Comparison of ENCODE assay signal across 29 cellular contexts in genomic region chr1:71562298-71562697, GRCh38.
"Had no signal": no experiment of that assay in that cellular context is flagged by ENCODE, and none has a peak within 500 bp of the region (broad histone marks: within the 10 kb centered on the region; RNA-seq: fewer than 3 reads in every experiment).

No MANE protein-coding gene starts in this region.

- H3K4me1 Mint-ChIP-seq: activated B cell treated with CpG ODN at 0.5 μM for 24 hours; activated CD4-positive, alpha-beta T cell treated with anti-CD3 and anti-CD28 coated beads, Interleukin-2, amount 10 ng/mL, durations not matched to agents 24 days and 14 days; activated T-helper 17 cell treated with anti-CD3 and anti-CD28 coated beads, Interleukin-2, amount 50 U/mL, for 72 hours; T-cell had no signal

- H3K4me3 Mint-ChIP-seq: activated B cell treated with CpG ODN at 0.5 μM for 24 hours; activated CD4-positive, alpha-beta memory T cell treated with anti-CD3 and anti-CD28 coated beads for 36 hours; activated CD4-positive, alpha-beta T cell treated with anti-CD3 and anti-CD28 coated beads, Interleukin-2, amount 10 ng/mL, durations not matched to agents 24 days and 14 days; activated naive CD4-positive, alpha-beta T cell treated with anti-CD3 and anti-CD28 coated beads for 36 hours; activated naive CD8-positive, alpha-beta T cell; activated T-helper 17 cell treated with anti-CD3 and anti-CD28 coated beads, Interleukin-2, amount 50 U/mL, for 72 hours; T-cell had no signal

- H3K36me3 ChIP-seq: SJSA1 had no signal

- H3K9me3 ChIP-seq: SJSA1 had no signal

- H3K36me3 Mint-ChIP-seq: activated CD4-positive, alpha-beta memory T cell treated with anti-CD3 and anti-CD28 coated beads for 36 hours; activated naive CD8-positive, alpha-beta T cell; T-cell had no signal

- H3K27ac Mint-ChIP-seq: activated B cell treated with CpG ODN at 0.5 μM for 24 hours; activated CD4-positive, alpha-beta memory T cell treated with anti-CD3 and anti-CD28 coated beads for 36 hours; activated CD4-positive, alpha-beta T cell treated with anti-CD3 and anti-CD28 coated beads, Interleukin-2, amount 10 ng/mL, durations not matched to agents 24 days and 14 days; activated naive CD4-positive, alpha-beta T cell treated with anti-CD3 and anti-CD28 coated beads for 36 hours; activated naive CD8-positive, alpha-beta T cell; activated T-helper 17 cell treated with anti-CD3 and anti-CD28 coated beads, Interleukin-2, amount 50 U/mL, for 72 hours; T-cell had no signal

- H3K27ac ChIP-seq: SJSA1 had no signal

- ATAC-seq: activated T-helper 17 cell treated with anti-CD3 and anti-CD28 coated beads, Interleukin-2, amount 50 U/mL, for 72 hours; K562; T-cell had no signal

- H3K4me1 ChIP-seq: SJSA1 had no signal

- DNase-seq: activated B cell treated with CpG ODN at 0.5 μM for 24 hours; activated CD4-positive, alpha-beta memory T cell treated with anti-CD3 and anti-CD28 coated beads for 36 hours; activated CD4-positive, alpha-beta T cell treated with anti-CD3 and anti-CD28 coated beads for 1 hour; activated CD4-positive, alpha-beta T cell treated with anti-CD3 and anti-CD28 coated beads, Interleukin-2, amount 10 ng/mL, durations not matched to agents 24 days and 14 days; activated gamma-delta T cell; activated naive CD4-positive, alpha-beta T cell treated with anti-CD3 and anti-CD28 coated beads for 36 hours; activated T-cell treated with anti-CD3 and anti-CD28 coated beads for 4 hours; activated T-cell treated with anti-CD3 and anti-CD28 coated beads, Interleukin-2, amount 50 U/mL, for 48 hours; Karpas-422; MM.1S; NCI-H1105; NCI-H1436; NCI-H1694 treated with DMSO at 0.1 percent for 48 hours; NCI-H2029 treated with DMSO at 0.1 percent for 48 hours; NCI-H345; NCI-H510A; NCI-H526 treated with DMSO at 0.1 percent for 48 hours; NCI-H82; NK-92 treated with Interleukin-12 subunit alpha and Interleukin-12 subunit beta, amount 100 ng/mL, for 24 hours; SHP77; T-cell; T-helper 2 cell; T1000 had no signal

- H3K4me3 ChIP-seq: K562, SJSA1 had no signal

- H3K9me3 Mint-ChIP-seq: activated B cell treated with CpG ODN at 0.5 μM for 24 hours; activated CD4-positive, alpha-beta T cell treated with anti-CD3 and anti-CD28 coated beads, Interleukin-2, amount 10 ng/mL, durations not matched to agents 24 days and 14 days; activated naive CD4-positive, alpha-beta T cell treated with anti-CD3 and anti-CD28 coated beads for 36 hours; activated T-helper 17 cell treated with anti-CD3 and anti-CD28 coated beads, Interleukin-2, amount 50 U/mL, for 72 hours had no signal

- H3K27me3 Mint-ChIP-seq: activated B cell treated with CpG ODN at 0.5 μM for 24 hours; activated CD4-positive, alpha-beta memory T cell treated with anti-CD3 and anti-CD28 coated beads for 36 hours; activated CD4-positive, alpha-beta T cell treated with anti-CD3 and anti-CD28 coated beads, Interleukin-2, amount 10 ng/mL, durations not matched to agents 24 days and 14 days; activated naive CD8-positive, alpha-beta T cell; activated T-helper 17 cell treated with anti-CD3 and anti-CD28 coated beads, Interleukin-2, amount 50 U/mL, for 72 hours; T-cell had no signal

- FAIRE-seq: K562, RCC 7860, TTC549 had no signal

- H3K27me3 ChIP-seq: SJSA1 had no signal
